1 cellular context compared by ENCODE assay signal in genomic region chr17:63621684-63622570, GRCh38.
A peak's percentile ranks its signal among the peaks of the same experiment; 100 is the strongest.
TF ChIP-seq lines count a peak whose summit lies in the region.

Gene MAP3K3 (plus strand): TSS chr17:63622417. CDS start chr17:63622760, 343 bp downstream.

TF ChIP-seq in HEK293, 187 proteins besides CTCF, POLR2A, EP300 and RAD21 (continued from another document and continues in another):
- TF ChIP-seq ZNF354C (tag by site-specific recombination; IDR thresholded peaks at IDR 0.05; ENCODE audit: borderline replicate concordance, low read depth) (no peak), ZNF24 (tag by site-specific recombination; IDR thresholded peaks at IDR 0.05) (peak; percentile 83; the same call in 1 of the 2 replicates), ZNF391 (tag by site-specific recombination; IDR thresholded peaks at IDR 0.05; ENCODE audit: borderline replicate concordance, low read depth) (peak; percentile 75), GLI2 (tag by site-specific recombination; IDR thresholded peaks at IDR 0.05; ENCODE audit: borderline replicate concordance, low read depth) (no peak), PRDM4 (tag by site-specific recombination; IDR thresholded peaks at IDR 0.05) (no peak), KLF8 (tag by site-specific recombination; IDR thresholded peaks at IDR 0.05) (peak; percentile 85; the same call in 1 of the 2 replicates), ZNF580 (tag by site-specific recombination; IDR thresholded peaks at IDR 0.05) (peak; percentile 67; the same call in 1 of the 2 replicates), ZNF148 (tag by site-specific recombination; IDR thresholded peaks at IDR 0.05; ENCODE audit: borderline replicate concordance) (no peak), ZSCAN30 (tag by site-specific recombination; IDR thresholded peaks at IDR 0.05) (peak; percentile 98), ZNF335 (tag by site-specific recombination; conservative IDR thresholded peaks at IDR 0.05) (peak; percentile 95), ZNF837 (tag by site-specific recombination; IDR thresholded peaks at IDR 0.05) (no peak), ZNF654 (tag by site-specific recombination; IDR thresholded peaks at IDR 0.05; ENCODE audit: low read depth) (no peak), ZNF362 (tag by site-specific recombination; IDR thresholded peaks at IDR 0.05) (no peak), ZBTB49 (tag by site-specific recombination; IDR thresholded peaks at IDR 0.05; ENCODE audit: low read depth) (no peak), ZBTB44 (tag by site-specific recombination; IDR thresholded peaks at IDR 0.05) (0 out of 2 replicates have a peak, but pooled peaks have one; percentile 19), ZNF791 (tag by site-specific recombination; IDR thresholded peaks at IDR 0.05) (no peak), PRDM1 (tag by site-specific recombination; IDR thresholded peaks at IDR 0.05) (no peak), ZNF174 (tag by site-specific recombination; IDR thresholded peaks at IDR 0.05) (no peak), ZFP41 (tag by site-specific recombination; IDR thresholded peaks at IDR 0.05; ENCODE audit: borderline replicate concordance) (no peak), ZNF843 (tag by site-specific recombination; IDR thresholded peaks at IDR 0.05) (peak; percentile 75), ZNF214 (tag by site-specific recombination; IDR thresholded peaks at IDR 0.05; ENCODE audit: borderline replicate concordance) (no peak), BCL11B (tag by site-specific recombination; IDR thresholded peaks at IDR 0.05; ENCODE audit: low read depth) (peak; percentile 65; the same call in 1 of the 2 replicates), KLF16 (tag by site-specific recombination; IDR thresholded peaks at IDR 0.05) (peak; percentile 96), ZBTB8A (tag by site-specific recombination; IDR thresholded peaks at IDR 0.05) (peak; percentile 100), ZNF248 (tag by site-specific recombination; IDR thresholded peaks at IDR 0.05) (no peak), ZNF530 (tag by site-specific recombination; IDR thresholded peaks at IDR 0.05; ENCODE audit: low read depth) (no peak), ZNF140 (tag by site-specific recombination; IDR thresholded peaks at IDR 0.05) (no peak), ZNF138 (tag by site-specific recombination; IDR thresholded peaks at IDR 0.05; ENCODE audit: borderline replicate concordance) (no peak), ZNF621 (tag by site-specific recombination; IDR thresholded peaks at IDR 0.05) (no peak), HOXC10 (CRISPR knock-in tag; IDR thresholded peaks at IDR 0.05) (no peak), ZSCAN23 (tag by site-specific recombination; IDR thresholded peaks at IDR 0.05) (peak; percentile 30; the same call in 1 of the 2 replicates), ZNF23 (tag by site-specific recombination; IDR thresholded peaks at IDR 0.05; ENCODE audit: borderline replicate concordance) (no peak), KLF7 (tag by site-specific recombination; IDR thresholded peaks at IDR 0.05; ENCODE audit: borderline replicate concordance) (peak; percentile 93), ZNF600 (tag by site-specific recombination; IDR thresholded peaks at IDR 0.05) (peak; percentile 84), ZNF18 (tag by site-specific recombination; IDR thresholded peaks at IDR 0.05) (no peak), ZNF133 (tag by site-specific recombination; IDR thresholded peaks at IDR 0.05) (no peak), ZSCAN4 (tag by site-specific recombination; IDR thresholded peaks at IDR 0.05) (no peak), ZNF341 (tag by site-specific recombination; IDR thresholded peaks at IDR 0.05; ENCODE audit: low read depth) (peak; percentile 98), ZNF664 (tag by site-specific recombination; IDR thresholded peaks at IDR 0.05) (no peak), ZNF302 (tag by site-specific recombination; IDR thresholded peaks at IDR 0.05; ENCODE audit: low read depth) (no peak), ZBTB21 (tag by site-specific recombination; IDR thresholded peaks at IDR 0.05) (0 out of 2 replicates have a peak, but pooled peaks have one; percentile 41), ZFHX2 (tag by site-specific recombination; conservative IDR thresholded peaks at IDR 0.05) (peak; percentile 86), KLF9 (tag by site-specific recombination; IDR thresholded peaks at IDR 0.05; ENCODE audit: low read depth) (peak; percentile 82), HOXA7 (CRISPR knock-in tag; IDR thresholded peaks at IDR 0.05; ENCODE audit: borderline replicate concordance) (no peak), ZNF223 (tag by site-specific recombination; IDR thresholded peaks at IDR 0.05) (no peak), ZBTB48 (tag by site-specific recombination; IDR thresholded peaks at IDR 0.05) (peak; percentile 93), ZNF785 (tag by site-specific recombination; IDR thresholded peaks at IDR 0.05) (no peak), ZNF660 (tag by site-specific recombination; IDR thresholded peaks at IDR 0.05) (peak; percentile 92)
- TF ChIP-seq, protein P1, sequence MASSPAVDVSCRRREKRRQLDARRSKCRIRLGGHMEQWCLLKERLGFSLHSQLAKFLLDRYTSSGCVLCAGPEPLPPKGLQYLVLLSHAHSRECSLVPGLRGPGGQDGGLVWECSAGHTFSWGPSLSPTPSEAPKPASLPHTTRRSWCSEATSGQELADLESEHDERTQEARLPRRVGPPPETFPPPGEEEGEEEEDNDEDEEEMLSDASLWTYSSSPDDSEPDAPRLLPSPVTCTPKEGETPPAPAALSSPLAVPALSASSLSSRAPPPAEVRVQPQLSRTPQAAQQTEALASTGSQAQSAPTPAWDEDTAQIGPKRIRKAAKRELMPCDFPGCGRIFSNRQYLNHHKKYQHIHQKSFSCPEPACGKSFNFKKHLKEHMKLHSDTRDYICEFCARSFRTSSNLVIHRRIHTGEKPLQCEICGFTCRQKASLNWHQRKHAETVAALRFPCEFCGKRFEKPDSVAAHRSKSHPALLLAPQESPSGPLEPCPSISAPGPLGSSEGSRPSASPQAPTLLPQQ (tag by site-specific recombination; IDR thresholded peaks at IDR 0.05): peak; percentile 74
- TF ChIP-seq, protein P2, sequence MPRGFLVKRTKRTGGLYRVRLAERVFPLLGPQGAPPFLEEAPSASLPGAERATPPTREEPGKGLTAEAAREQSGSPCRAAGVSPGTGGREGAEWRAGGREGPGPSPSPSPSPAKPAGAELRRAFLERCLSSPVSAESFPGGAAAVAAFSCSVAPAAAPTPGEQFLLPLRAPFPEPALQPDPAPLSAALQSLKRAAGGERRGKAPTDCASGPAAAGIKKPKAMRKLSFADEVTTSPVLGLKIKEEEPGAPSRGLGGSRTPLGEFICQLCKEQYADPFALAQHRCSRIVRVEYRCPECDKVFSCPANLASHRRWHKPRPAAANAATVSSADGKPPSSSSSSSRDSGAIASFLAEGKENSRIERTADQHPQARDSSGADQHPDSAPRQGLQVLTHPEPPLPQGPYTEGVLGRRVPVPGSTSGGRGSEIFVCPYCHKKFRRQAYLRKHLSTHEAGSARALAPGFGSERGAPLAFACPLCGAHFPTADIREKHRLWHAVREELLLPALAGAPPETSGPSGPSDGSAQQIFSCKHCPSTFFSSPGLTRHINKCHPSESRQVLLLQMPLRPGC (tag by site-specific recombination; IDR thresholded peaks at IDR 0.05): peak; percentile 64; the same call in 1 of the 2 replicates
